In genomic region chr4:104897297-104897645, GRCh38 we compare ENCODE assay signal across 16 cellular contexts.
DNase-seq lines count a peak whose midpoint lies in the region; ATAC-seq lines count a peak whose summit lies in the region.
"Had no signal": no experiment of that assay in that cellular context is flagged by ENCODE, and none has a peak within 500 bp of the region (broad histone marks: within the 10 kb centered on the region; RNA-seq: fewer than 3 reads in every experiment).

No MANE protein-coding gene starts in this region.

- H3K27me3 ChIP-seq in endocrine pancreas (ENCODE audit: control insufficient read depth, insufficient read depth, low read length): no peaks in the 10 kb centered on the region
- H3K27me3 ChIP-seq: cardiac muscle cell, hepatocyte, tibial artery had no signal

- H3K4me1 ChIP-seq in endocrine pancreas (ENCODE audit: control insufficient read depth, insufficient read depth, low read length): peaks cover 22% of the 10 kb centered on the region
- H3K4me1 ChIP-seq: tibial artery had no signal

- H3K9ac ChIP-seq in endocrine pancreas (ENCODE audit: control insufficient read depth, insufficient read depth, low read length): no peak overlapping the region

- H3K36me3 Mint-ChIP-seq in stimulated activated effector memory CD8-positive, alpha-beta T cell treated with anti-CD3 and anti-CD28 coated beads, Interleukin-12 subunit alpha, Interleukin-12 subunit beta, amount 100 ng/mL, for 72 hours: no peaks in the 10 kb centered on the region
- H3K36me3 Mint-ChIP-seq: activated naive CD8-positive, alpha-beta T cell had no signal

- H3K27ac Mint-ChIP-seq in stimulated activated effector memory CD8-positive, alpha-beta T cell treated with anti-CD3 and anti-CD28 coated beads, Interleukin-12 subunit alpha, Interleukin-12 subunit beta, amount 100 ng/mL, for 72 hours: no peak overlapping the region
- H3K27ac Mint-ChIP-seq: activated CD4-positive, alpha-beta T cell treated with anti-CD3 and anti-CD28 coated beads, Interleukin-2, amount 10 ng/mL, durations not matched to agents 7 days and 5 days; activated naive CD8-positive, alpha-beta T cell had no signal

- H3K4me1 Mint-ChIP-seq in stimulated activated effector memory CD8-positive, alpha-beta T cell treated with anti-CD3 and anti-CD28 coated beads, Interleukin-12 subunit alpha, Interleukin-12 subunit beta, amount 100 ng/mL, for 72 hours: no peaks in the 10 kb centered on the region
- H3K4me1 Mint-ChIP-seq: activated CD4-positive, alpha-beta T cell treated with anti-CD3 and anti-CD28 coated beads, Interleukin-2, amount 10 ng/mL, durations not matched to agents 7 days and 5 days had no signal

- no peak for DNase-seq in stimulated activated effector memory CD8-positive, alpha-beta T cell treated with anti-CD3 and anti-CD28 coated beads, Interleukin-12 subunit alpha, Interleukin-12 subunit beta, amount 100 ng/mL, for 72 hours (ENCODE audit: low spot score in 2 of 2)
- DNase-seq in occipital lobe (lab: John Stamatoyannopoulos, UW) (no peak), middle frontal gyrus (ENCODE audit: extremely low spot score, low spot score) (no peak)
- DNase-seq in activated CD4-positive, alpha-beta T cell treated with anti-CD3 and anti-CD28 coated beads for 48 hours: no peak
- DNase-seq: activated CD4-positive, alpha-beta T cell treated with anti-CD3 and anti-CD28 coated beads, Interleukin-2, amount 10 ng/mL, durations not matched to agents 7 days and 5 days; SIG-M5; stimulated activated CD4-positive, alpha-beta T cell treated with anti-CD3 and anti-CD28 coated beads, Interleukin-4, amount 100 ng/mL, for 1 hour; stimulated activated CD8-positive, alpha-beta memory T cell treated with anti-CD3 and anti-CD28 coated beads, Interleukin-4, amount 100 ng/mL, for 48 hours; T-helper 9 cell; tibial artery had no signal

- H3K9me3 Mint-ChIP-seq in stimulated activated effector memory CD8-positive, alpha-beta T cell treated with anti-CD3 and anti-CD28 coated beads, Interleukin-12 subunit alpha, Interleukin-12 subunit beta, amount 100 ng/mL, for 72 hours: peaks cover 6% of the 10 kb centered on the region

- peak overlapping the region; percentile 19 for H3K4me3 ChIP-seq in endocrine pancreas (ENCODE audit: control insufficient read depth, insufficient read depth, low read length)
- H3K4me3 ChIP-seq: cardiac muscle cell, hepatocyte, tibial artery had no signal

- no peaks in the 10 kb centered on the region for H3K9me3 ChIP-seq in endocrine pancreas (ENCODE audit: control insufficient read depth, low read length)
- H3K9me3 ChIP-seq: tibial artery had no signal

- no peak overlapping the region for H3K4me3 Mint-ChIP-seq in stimulated activated effector memory CD8-positive, alpha-beta T cell treated with anti-CD3 and anti-CD28 coated beads, Interleukin-12 subunit alpha, Interleukin-12 subunit beta, amount 100 ng/mL, for 72 hours
- H3K4me3 Mint-ChIP-seq: activated CD4-positive, alpha-beta T cell treated with anti-CD3 and anti-CD28 coated beads, Interleukin-2, amount 10 ng/mL, durations not matched to agents 7 days and 5 days; activated naive CD8-positive, alpha-beta T cell had no signal

- ATAC-seq in GM19452 (IDR thresholded peaks at IDR 0.05; ENCODE audit: unreplicated experiment) (peak; percentile 11), HG03439 (IDR thresholded peaks at IDR 0.05; ENCODE audit: unreplicated experiment) (peak; percentile 20)
- peak; percentile 22 for ATAC-seq in stimulated activated effector memory CD8-positive, alpha-beta T cell treated with anti-CD3 and anti-CD28 coated beads, Interleukin-12 subunit alpha, Interleukin-12 subunit beta, amount 100 ng/mL, for 72 hours

- no peaks in the 10 kb centered on the region for H3K36me3 ChIP-seq in endocrine pancreas (ENCODE audit: control insufficient read depth, insufficient read depth, low read length)
- H3K36me3 ChIP-seq: cardiac muscle cell, tibial artery had no signal
